5 cellular contexts compared by ENCODE assay signal in the genomic region with DNA sequence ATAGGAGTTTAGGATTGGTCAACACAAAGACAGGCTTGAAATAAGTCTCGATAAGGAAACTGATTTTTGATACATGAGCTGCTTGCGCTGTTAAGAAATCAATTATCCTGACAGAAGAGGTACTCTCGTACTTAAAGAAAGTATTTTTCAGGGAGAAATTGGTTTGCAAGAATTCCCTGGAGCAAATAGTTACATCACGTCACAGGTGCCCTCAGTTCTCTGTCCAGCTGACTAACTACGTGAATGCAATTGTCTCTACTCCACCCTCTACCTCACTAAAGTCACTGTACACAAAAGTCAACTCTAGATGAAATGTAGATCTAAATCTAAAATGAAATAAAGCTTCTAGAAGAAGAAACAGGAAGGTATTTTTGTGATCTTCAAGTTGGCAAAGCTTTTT.
"Had no signal": no experiment of that assay in that cellular context is flagged by ENCODE, and none has a peak within 500 bp of the region (broad histone marks: within the 10 kb centered on the region; RNA-seq: fewer than 3 reads in every experiment).

No MANE protein-coding gene starts in this region.

- H3K4me1 Mint-ChIP-seq: GM23338, H9 had no signal

- DNase-seq: H9, HCEC 1CT, IMR-90 had no signal

- H3K9me3 Mint-ChIP-seq: GM23338, H9 had no signal

- H3K27ac Mint-ChIP-seq: GM23338, H9 had no signal

- H3K4me3 Mint-ChIP-seq: GM23338, H9 had no signal

- H3K4me3 ChIP-seq: GM23338, K562 had no signal

- H3K4me2 ChIP-seq: GM23338 had no signal

- H2AFZ ChIP-seq: GM23338 had no signal

- ATAC-seq: GM23338, K562 had no signal
